In the genomic region with DNA sequence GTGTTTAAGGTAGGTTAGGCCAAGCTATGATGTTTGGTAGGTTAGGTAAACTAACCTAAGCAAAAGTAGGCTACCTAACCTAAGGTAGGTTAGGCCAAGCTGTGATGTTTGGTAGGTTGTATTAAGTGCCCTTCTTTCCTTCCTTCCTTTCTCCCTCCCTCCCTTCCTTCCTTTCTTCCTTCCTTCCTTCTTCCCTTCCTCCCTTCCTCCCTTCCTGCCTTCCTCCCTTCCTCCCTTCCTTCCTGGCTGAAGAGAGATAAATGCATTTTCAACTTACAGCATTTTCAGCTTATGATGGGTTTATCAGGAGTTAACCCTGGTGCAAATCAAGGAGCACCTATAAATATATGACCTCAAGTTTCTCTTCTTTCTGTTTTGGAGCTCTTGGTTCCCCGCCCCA, we compare ENCODE assay signal across 15 cellular contexts.
"Had no signal": no experiment of that assay in that cellular context is flagged by ENCODE, and none has a peak within 500 bp of the region (broad histone marks: within the 10 kb centered on the region; RNA-seq: fewer than 3 reads in every experiment).

No MANE protein-coding gene starts in this region.

- FAIRE-seq: bronchial epithelial cell, kidney had no signal

- H3K27ac ChIP-seq: coronary artery, sigmoid colon, tibial artery, VCaP had no signal

- H3K4me1 Mint-ChIP-seq: activated CD4-positive, alpha-beta T cell treated with anti-CD3 and anti-CD28 coated beads, Interleukin-2, amount 10 ng/mL, durations not matched to agents 7 days and 5 days; stimulated activated naive CD8-positive, alpha-beta T cell treated with anti-CD3 and anti-CD28 coated beads, Interleukin-15, amount 100 ng/mL, for 72 hours had no signal

- H3K4me3 ChIP-seq: coronary artery, lung, sigmoid colon, tibial artery had no signal

- H3K27me3 Mint-ChIP-seq: activated CD4-positive, alpha-beta T cell treated with anti-CD3 and anti-CD28 coated beads, Interleukin-2, amount 10 ng/mL, durations not matched to agents 7 days and 5 days; activated CD8-positive, alpha-beta memory T cell treated with anti-CD3 and anti-CD28 coated beads, Interleukin-2, amount 10 ng/mL, durations not matched to agents 7 days and 5 days; activated CD8-positive, alpha-beta T cell treated with anti-CD3 and anti-CD28 coated beads for 36 hours; activated naive CD8-positive, alpha-beta T cell treated with anti-CD3 and anti-CD28 coated beads for 36 hours; naive thymus-derived CD4-positive, alpha-beta T cell; stimulated activated naive CD8-positive, alpha-beta T cell treated with anti-CD3 and anti-CD28 coated beads, Interleukin-15, amount 100 ng/mL, for 72 hours had no signal

- H3K27me3 ChIP-seq: sigmoid colon, tibial artery had no signal

- H3K4me1 ChIP-seq: tibial artery had no signal

- H3K4me3 Mint-ChIP-seq: activated CD4-positive, alpha-beta T cell treated with anti-CD3 and anti-CD28 coated beads, Interleukin-2, amount 10 ng/mL, durations not matched to agents 7 days and 5 days; activated CD8-positive, alpha-beta memory T cell treated with anti-CD3 and anti-CD28 coated beads, Interleukin-2, amount 10 ng/mL, durations not matched to agents 7 days and 5 days; activated CD8-positive, alpha-beta T cell treated with anti-CD3 and anti-CD28 coated beads for 36 hours; activated naive CD8-positive, alpha-beta T cell treated with anti-CD3 and anti-CD28 coated beads for 36 hours; naive thymus-derived CD4-positive, alpha-beta T cell; neural crest cell; stimulated activated naive CD8-positive, alpha-beta T cell treated with anti-CD3 and anti-CD28 coated beads, Interleukin-15, amount 100 ng/mL, for 72 hours had no signal

- H3K27ac Mint-ChIP-seq: activated CD4-positive, alpha-beta T cell treated with anti-CD3 and anti-CD28 coated beads, Interleukin-2, amount 10 ng/mL, durations not matched to agents 7 days and 5 days; activated CD8-positive, alpha-beta memory T cell treated with anti-CD3 and anti-CD28 coated beads, Interleukin-2, amount 10 ng/mL, durations not matched to agents 7 days and 5 days; activated CD8-positive, alpha-beta T cell treated with anti-CD3 and anti-CD28 coated beads for 36 hours; activated naive CD8-positive, alpha-beta T cell treated with anti-CD3 and anti-CD28 coated beads for 36 hours; activated T-helper 2 cell treated with anti-CD3 and anti-CD28 coated beads, Interferon-gamma antibody, Interleukin-2, Interleukin-4, amounts not matched to agents 10 μg/mL and 5 μg/mL and 100 μg/mL, durations not matched to agents 14 hours and 24 hours and 36 hours; stimulated activated naive CD8-positive, alpha-beta T cell treated with anti-CD3 and anti-CD28 coated beads, Interleukin-15, amount 100 ng/mL, for 72 hours had no signal

- DNase-seq: kidney had no signal

- H3K9me3 Mint-ChIP-seq: neural crest cell had no signal
